Comparison of ENCODE assay signal across 21 cellular contexts in the genomic region with DNA sequence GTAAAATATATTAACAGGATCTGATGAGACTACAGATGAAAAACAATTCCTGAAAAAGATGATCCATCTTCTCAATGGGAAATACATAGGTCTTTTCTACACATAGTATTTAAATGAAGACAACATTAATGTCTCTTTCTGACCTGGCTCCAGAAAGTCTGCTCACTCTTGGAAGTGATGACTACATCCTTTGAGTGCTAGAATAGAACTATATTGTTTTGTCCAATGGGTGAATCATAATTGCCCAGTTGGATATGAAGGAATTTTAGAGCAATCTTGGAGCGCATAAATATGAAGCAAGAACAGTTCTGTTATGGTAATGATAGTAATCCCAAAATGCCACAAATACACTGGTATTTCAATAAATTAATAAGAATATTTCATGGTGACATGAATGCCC.
"Had no signal": no experiment of that assay in that cellular context is flagged by ENCODE, and none has a peak within 500 bp of the region (broad histone marks: within the 10 kb centered on the region; RNA-seq: fewer than 3 reads in every experiment).

No MANE protein-coding gene starts in this region.

- H3K27me3 Mint-ChIP-seq: activated CD4-positive, alpha-beta T cell treated with anti-CD3 and anti-CD28 coated beads, Interleukin-2, amount 10 ng/mL, durations not matched to agents 24 days and 14 days; activated naive CD8-positive, alpha-beta T cell treated with anti-CD3 and anti-CD28 coated beads, Interleukin-2, amount 50 U/mL, for 24 hours; activated T-cell treated with anti-CD3 and anti-CD28 coated beads, Interleukin-2, amount 50 U/mL, for 24 hours; progenitor cell of endocrine pancreas; stimulated activated naive CD8-positive, alpha-beta T cell treated with anti-CD3 and anti-CD28 coated beads, Interleukin-15, Interleukin-2, amounts not matched to agents 100 ng/mL and 50 ng/mL, for 24 hours; type B pancreatic cell had no signal

- H3K9me3 ChIP-seq: breast epithelium, suprapubic skin had no signal

- H3K4me3 Mint-ChIP-seq: activated CD4-positive, alpha-beta T cell treated with anti-CD3 and anti-CD28 coated beads, Interleukin-2, amount 10 ng/mL, durations not matched to agents 24 days and 14 days; activated CD8-positive, alpha-beta T cell treated with anti-CD3 and anti-CD28 coated beads for 36 hours; activated naive CD8-positive, alpha-beta T cell treated with anti-CD3 and anti-CD28 coated beads, Interleukin-2, amount 50 U/mL, for 24 hours; activated T-cell treated with anti-CD3 and anti-CD28 coated beads, Interleukin-2, amount 50 U/mL, for 24 hours; naive thymus-derived CD4-positive, alpha-beta T cell; neural progenitor cell; stimulated activated naive CD8-positive, alpha-beta T cell treated with anti-CD3 and anti-CD28 coated beads, Interleukin-15, Interleukin-2, amounts not matched to agents 100 ng/mL and 50 ng/mL, for 24 hours; type B pancreatic cell had no signal

- DNase-seq: activated CD4-positive, alpha-beta T cell treated with anti-CD3 and anti-CD28 coated beads, Interleukin-2, amount 10 ng/mL, durations not matched to agents 24 days and 14 days; activated CD8-positive, alpha-beta T cell treated with anti-CD3 and anti-CD28 coated beads for 36 hours; activated naive CD4-positive, alpha-beta T cell treated with Interleukin-2 at 50 U/mL for 16 hours; activated naive CD8-positive, alpha-beta T cell treated with anti-CD3 and anti-CD28 coated beads, Interleukin-2, amount 50 U/mL, for 24 hours; activated T-cell treated with anti-CD3 and anti-CD28 coated beads, Interleukin-2, amount 50 U/mL, for 24 hours; aorta; left cardiac atrium; mesenchymal stem cell; naive thymus-derived CD4-positive, alpha-beta T cell; small intestine; stimulated activated CD4-positive, alpha-beta T cell treated with anti-CD3 and anti-CD28 coated beads, Interleukin-15, amount 100 ng/mL, for 24 hours; stimulated activated CD4-positive, alpha-beta T cell treated with anti-CD3 and anti-CD28 coated beads, Interleukin-2, amount 100 ng/mL, for 48 hours; T1000 had no signal

- H3K4me1 ChIP-seq: breast epithelium, suprapubic skin had no signal

- H3K9me3 Mint-ChIP-seq: activated CD4-positive, alpha-beta T cell treated with anti-CD3 and anti-CD28 coated beads, Interleukin-2, amount 10 ng/mL, durations not matched to agents 24 days and 14 days; activated CD8-positive, alpha-beta T cell treated with anti-CD3 and anti-CD28 coated beads for 36 hours; activated naive CD8-positive, alpha-beta T cell treated with anti-CD3 and anti-CD28 coated beads, Interleukin-2, amount 50 U/mL, for 24 hours; activated T-cell treated with anti-CD3 and anti-CD28 coated beads, Interleukin-2, amount 50 U/mL, for 24 hours; activated T-helper 2 cell treated with anti-CD3 and anti-CD28 coated beads, Interferon-gamma antibody, Interleukin-2, Interleukin-4, amounts not matched to agents 10 μg/mL and 5 μg/mL and 100 μg/mL, durations not matched to agents 14 hours and 24 hours and 36 hours; neural progenitor cell; type B pancreatic cell had no signal

- H2AFZ ChIP-seq: neural progenitor cell had no signal

- H3K36me3 Mint-ChIP-seq: naive thymus-derived CD4-positive, alpha-beta T cell; neural progenitor cell; type B pancreatic cell had no signal

- H3K9ac ChIP-seq: neural progenitor cell had no signal

- H3K27me3 ChIP-seq: breast epithelium, neural progenitor cell, suprapubic skin had no signal

- H3K4me1 Mint-ChIP-seq: activated CD4-positive, alpha-beta T cell treated with anti-CD3 and anti-CD28 coated beads, Interleukin-2, amount 10 ng/mL, durations not matched to agents 24 days and 14 days; activated naive CD8-positive, alpha-beta T cell treated with anti-CD3 and anti-CD28 coated beads, Interleukin-2, amount 50 U/mL, for 24 hours; naive thymus-derived CD4-positive, alpha-beta T cell had no signal

- H3K27ac Mint-ChIP-seq: activated CD4-positive, alpha-beta T cell treated with anti-CD3 and anti-CD28 coated beads, Interleukin-2, amount 10 ng/mL, durations not matched to agents 24 days and 14 days; activated CD8-positive, alpha-beta T cell treated with anti-CD3 and anti-CD28 coated beads for 36 hours; activated naive CD8-positive, alpha-beta T cell treated with anti-CD3 and anti-CD28 coated beads, Interleukin-2, amount 50 U/mL, for 24 hours; activated T-cell treated with anti-CD3 and anti-CD28 coated beads, Interleukin-2, amount 50 U/mL, for 24 hours; activated T-helper 2 cell treated with anti-CD3 and anti-CD28 coated beads, Interferon-gamma antibody, Interleukin-2, Interleukin-4, amounts not matched to agents 10 μg/mL and 5 μg/mL and 100 μg/mL, durations not matched to agents 14 hours and 24 hours and 36 hours; naive thymus-derived CD4-positive, alpha-beta T cell; neural progenitor cell; progenitor cell of endocrine pancreas; stimulated activated naive CD8-positive, alpha-beta T cell treated with anti-CD3 and anti-CD28 coated beads, Interleukin-15, Interleukin-2, amounts not matched to agents 100 ng/mL and 50 ng/mL, for 24 hours; type B pancreatic cell had no signal

- H3K36me3 ChIP-seq: breast epithelium, neural progenitor cell, suprapubic skin had no signal

- H3K27ac ChIP-seq: breast epithelium, neural progenitor cell, suprapubic skin had no signal

- H3K4me2 ChIP-seq: neural progenitor cell had no signal

- H3K4me3 ChIP-seq: breast epithelium, coronary artery, neural progenitor cell, suprapubic skin had no signal
